8 cellular contexts compared by ENCODE assay signal in the genomic region with DNA sequence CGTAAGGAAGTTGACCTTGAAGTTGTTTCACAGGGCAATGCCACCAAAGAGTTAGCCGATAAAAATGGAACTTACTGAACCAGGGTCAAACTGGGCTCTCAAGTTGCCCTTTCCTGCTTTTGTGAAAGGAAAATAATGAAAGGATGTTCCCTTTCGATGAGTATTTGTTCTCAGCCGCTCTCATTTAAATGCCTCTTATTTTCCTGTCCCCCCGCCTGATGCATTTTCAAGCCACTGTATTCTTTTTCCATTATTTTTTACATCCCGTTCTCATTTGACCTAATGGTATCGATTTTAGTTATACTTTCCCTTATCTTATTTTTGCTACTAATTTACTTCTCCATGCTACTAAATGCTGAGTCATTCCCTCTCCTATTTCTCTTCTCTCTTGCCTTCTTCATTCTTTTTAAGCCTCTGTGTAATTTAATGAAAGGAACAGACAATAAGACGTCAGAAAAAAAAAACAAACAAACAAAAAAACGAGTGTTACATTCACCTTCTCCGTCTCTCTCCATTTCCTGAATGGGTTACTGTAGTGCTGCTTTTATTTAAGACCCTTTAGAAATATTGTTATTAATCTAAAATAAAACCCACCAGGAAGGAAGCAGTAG. TPM values are rescaled to one million over a fixed set of nuclear protein-coding genes. Genes with fewer than 3 reads are reported as not detected.
DNase-seq lines count a peak whose midpoint lies in the region; ATAC-seq and TF ChIP-seq lines count a peak whose summit lies in the region.

No MANE protein-coding gene starts in this region.

- H3K4me2 ChIP-seq in parathyroid adenoma (ENCODE audit: low read length), result peak overlapping the region; percentile 98

- H3K9me3 Mint-ChIP-seq in T-helper 1 cell treated with Interleukin-12 subunit alpha and Interleukin-12 subunit beta and Interleukin-4 antibody, amounts not matched to agents 30 μg/mL and 1 μg/mL, for 36 hours, result no peaks in the 10 kb centered on the region

- peak overlapping the region; percentile 98 for H2AFZ ChIP-seq in parathyroid adenoma

- no peaks in the 10 kb centered on the region for H3K9me3 ChIP-seq in parathyroid adenoma (ENCODE audit: control insufficient read depth, low read length)

- DNase-seq in A172 (ENCODE audit: low spot score) (peak; percentile 4), fibroblast of gingiva (ENCODE audit: low read depth) (peak; percentile 25), NCI-H446 treated with DMSO at 0.1 percent for 48 hours (lab: John Stamatoyannopoulos, UW) (no peak), GM03348 (ENCODE audit: low spot score) (no peak), DMS79 (lab: John Stamatoyannopoulos, UW) (no peak)

- no peak for TF ChIP-seq CTCF in parathyroid adenoma (IDR thresholded peaks at IDR 0.05)

- no peaks in the 10 kb centered on the region for H3K27me3 ChIP-seq in parathyroid adenoma (ENCODE audit: control insufficient read depth, insufficient read depth, low read length)

- H3K4me1 ChIP-seq in parathyroid adenoma, result peaks cover 7% of the 10 kb centered on the region

- H3K36me3 ChIP-seq in parathyroid adenoma (ENCODE audit: control insufficient read depth, insufficient read depth, low read length), result no peaks in the 10 kb centered on the region

- H3K27me3 Mint-ChIP-seq in T-helper 1 cell treated with Interleukin-12 subunit alpha and Interleukin-12 subunit beta and Interleukin-4 antibody, amounts not matched to agents 30 μg/mL and 1 μg/mL, for 36 hours (ENCODE audit: low read depth), result peaks cover 12% of the 10 kb centered on the region

- ATAC-seq in GM21447 (IDR thresholded peaks at IDR 0.05; ENCODE audit: unreplicated experiment), result peak; percentile 1

- peaks cover 18% of the 10 kb centered on the region for H3K4me1 Mint-ChIP-seq in T-helper 1 cell treated with Interleukin-12 subunit alpha and Interleukin-12 subunit beta and Interleukin-4 antibody, amounts not matched to agents 30 μg/mL and 1 μg/mL, for 36 hours (ENCODE audit: low read depth)

- H3K4me3 ChIP-seq in parathyroid adenoma (ENCODE audit: low read depth, low read length), result peak overlapping the region; percentile 98

- H3K36me3 Mint-ChIP-seq in T-helper 1 cell treated with Interleukin-12 subunit alpha and Interleukin-12 subunit beta and Interleukin-4 antibody, amounts not matched to agents 30 μg/mL and 1 μg/mL, for 36 hours (ENCODE audit: low read depth), result peaks cover 9% of the 10 kb centered on the region

- no peak overlapping the region for H3K9ac ChIP-seq in parathyroid adenoma

- H3K4me3 Mint-ChIP-seq in T-helper 1 cell treated with Interleukin-12 subunit alpha and Interleukin-12 subunit beta and Interleukin-4 antibody, amounts not matched to agents 30 μg/mL and 1 μg/mL, for 36 hours, result peak overlapping the region; percentile 85

- peaks cover 8% of the 10 kb centered on the region for H3K79me2 ChIP-seq in parathyroid adenoma

- peak overlapping the region; percentile 96 for H3K27ac ChIP-seq in parathyroid adenoma

- H3K27ac Mint-ChIP-seq in T-helper 1 cell treated with Interleukin-12 subunit alpha and Interleukin-12 subunit beta and Interleukin-4 antibody, amounts not matched to agents 30 μg/mL and 1 μg/mL, for 36 hours, result peak overlapping the region; percentile 96

RNA-seq across cellular contexts. Expression of a gene that starts 0.7 kb away (rescaled TPM):
- total RNA-seq in A172 (2014; rRNA removed; shearing (Covaris generic)), result 37.6 and 66.7 TPM in 2 replicates

RNA-seq across cellular contexts. Expression of a gene that starts 26.2 kb away (rescaled TPM):
- not detected in 2 replicates for total RNA-seq in A172 (2014; rRNA removed; shearing (Covaris generic))

Comparison
In these comparisons a context has a peak if more than half of its experiments do, and no peak if none do; other contexts are left out.
1. DNase-seq: peak in A172 (single experiment) and fibroblast of gingiva (single experiment); none in NCI-H446 treated with DMSO at 0.1 percent for 48 hours (single experiment), GM03348 (single experiment) and DMS79 (single experiment).